ENCODE assay signal across 19 cellular contexts in the genomic region with DNA sequence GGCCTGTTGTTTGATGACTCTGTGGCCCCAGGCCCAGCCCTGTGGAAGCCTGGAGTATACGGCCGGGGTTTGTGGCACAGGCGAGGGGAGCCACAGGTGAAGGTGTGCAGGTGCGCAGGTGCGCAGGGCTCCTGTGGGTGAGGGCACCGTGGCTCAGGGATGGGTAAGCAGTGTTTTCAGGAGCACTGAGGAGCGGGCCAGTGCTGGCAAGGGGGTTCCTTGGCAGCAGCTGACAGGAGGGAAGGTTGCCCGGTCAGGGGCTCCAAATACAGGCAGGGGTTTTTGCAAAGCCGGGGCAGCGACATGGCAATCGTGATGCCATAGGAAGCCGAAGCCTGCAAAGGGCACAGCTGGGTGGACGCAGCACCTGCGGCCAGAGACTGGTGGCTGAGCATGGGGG. TPM values are rescaled to one million over a fixed set of nuclear protein-coding genes. Genes with fewer than 3 reads are reported as not detected.
DNase-seq lines count a peak whose midpoint lies in the region; ATAC-seq, FAIRE-seq and TF ChIP-seq lines count a peak whose summit lies in the region.
"Had no signal": no experiment of that assay in that cellular context is flagged by ENCODE, and none has a peak within 500 bp of the region (broad histone marks: within the 10 kb centered on the region; RNA-seq: fewer than 3 reads in every experiment).

No MANE protein-coding gene starts in this region.

- H3K9ac ChIP-seq in neuronal stem cell (ENCODE audit: low read depth, low read length, poor library complexity), result no peak overlapping the region
- H3K9ac ChIP-seq: GM23248 had no signal

- no peak overlapping the region for H4K91ac ChIP-seq in neuronal stem cell (ENCODE audit: low read depth, low read length, poor library complexity)

- DNase-seq in CD8-positive, alpha-beta memory T cell, result no peak
- DNase-seq in GM13976 (ENCODE audit: low spot score), result peak; percentile 3
- no peak for DNase-seq in neuronal stem cell (ENCODE audit: low spot score)
- DNase-seq in stimulated activated naive B cell treated with anti-CD40 and anti-IgM and Interleukin-4, amounts not matched to agents 10 μg/mL and 1 μg/mL and 100 μg/mL, for 72 hours, result no peak
- DNase-seq in frontal cortex (ENCODE audit: low spot score in 2 of 2), result no peak
- no peak for DNase-seq in NK-92 treated with Interleukin-12 subunit alpha and Interleukin-12 subunit beta, amount 100 ng/mL, for 24 hours (lab: John Stamatoyannopoulos, UW)
- DNase-seq in DMS153 (lab: John Stamatoyannopoulos, UW), result no peak
- DNase-seq: BE2C; CD4-positive, alpha-beta memory T cell; COR-L47; DND-41; GF-D8; GM23248 had no signal

- no peaks in the 10 kb centered on the region for H3K27me3 Mint-ChIP-seq in CD8-positive, alpha-beta memory T cell
- H3K27me3 Mint-ChIP-seq in stimulated activated naive B cell treated with anti-CD40 and anti-IgM and Interleukin-4, amounts not matched to agents 10 μg/mL and 1 μg/mL and 100 μg/mL, for 72 hours, result no peaks in the 10 kb centered on the region
- H3K27me3 Mint-ChIP-seq: CD4-positive, alpha-beta memory T cell had no signal

- H4K8ac ChIP-seq in neuronal stem cell (ENCODE audit: low read depth, low read length), result no peak overlapping the region

- no peak overlapping the region for H3K4me3 Mint-ChIP-seq in CD8-positive, alpha-beta memory T cell
- no peak overlapping the region for H3K4me3 Mint-ChIP-seq in stimulated activated naive B cell treated with anti-CD40 and anti-IgM and Interleukin-4, amounts not matched to agents 10 μg/mL and 1 μg/mL and 100 μg/mL, for 72 hours

- H2BK120ac ChIP-seq in neuronal stem cell (ENCODE audit: low read depth, low read length), result no peak overlapping the region

- H3K4me2 ChIP-seq in neuronal stem cell (ENCODE audit: insufficient read depth, low read length, poor library complexity, severe bottlenecking), result no peak overlapping the region
- H3K4me2 ChIP-seq: A549 had no signal

- H3K36me3 ChIP-seq in CD8-positive, alpha-beta memory T cell (ENCODE audit: insufficient read depth, low read length), result peaks cover 4% of the 10 kb centered on the region
- peaks cover 0 to 9% of the 10 kb centered on the region in 2 donors for H3K36me3 ChIP-seq in neuronal stem cell (replicated peaks in 1 of 2; ENCODE audit: control insufficient read depth in 2 of 2, insufficient read depth in 2 of 2, low read length in 2 of 2)
- H3K36me3 ChIP-seq: BE2C had no signal

- no peaks in the 10 kb centered on the region for H3K9me3 Mint-ChIP-seq in CD8-positive, alpha-beta memory T cell
- H3K9me3 Mint-ChIP-seq in stimulated activated naive B cell treated with anti-CD40 and anti-IgM and Interleukin-4, amounts not matched to agents 10 μg/mL and 1 μg/mL and 100 μg/mL, for 72 hours, result no peaks in the 10 kb centered on the region
- H3K9me3 Mint-ChIP-seq: CD4-positive, alpha-beta memory T cell had no signal

- no peak overlapping the region for H2BK15ac ChIP-seq in neuronal stem cell (ENCODE audit: low read length)

- no peak overlapping the region for H2AFZ ChIP-seq in neuronal stem cell (ENCODE audit: low read length)
- H2AFZ ChIP-seq: GM23248 had no signal

- no peak for TF ChIP-seq CTCF in GM13976 (IDR thresholded peaks at IDR 0.05; ENCODE audit: borderline replicate concordance, control extremely low read depth, extremely low read depth, insufficient read depth, missing control alignments)

- no CpG with 5 or more reads among the region's 14 CpGs for WGBS in neuronal stem cell (ENCODE audit: extremely low coverage in 2 of 2, insufficient read length in 2 of 2, insufficient replicate concordance in 1 of 2), 2 donors

- no peak overlapping the region for H2AK5ac ChIP-seq in neuronal stem cell (ENCODE audit: low read depth, low read length)

- peak overlapping the region; percentile 57 for H3K23ac ChIP-seq in neuronal stem cell (ENCODE audit: low read depth, low read length, poor library complexity)

- no peak for FAIRE-seq in frontal cortex (lab: Jason Lieb, UNC)
- FAIRE-seq: A549, D721Med, H54 had no signal

- H3K27ac ChIP-seq in CD8-positive, alpha-beta memory T cell (ENCODE audit: low read depth, low read length), result peak overlapping the region; percentile 16
- H3K27ac ChIP-seq in neuronal stem cell (replicated peaks; ENCODE audit: low read length), result no peak overlapping the region
- H3K27ac ChIP-seq: A549, C4-2B, GM23248, HL-60 had no signal

- CTCF ChIA-PET in CD8-positive, alpha-beta memory T cell (lab: Charles Lee), result no interaction called here

- peaks cover 34% of the 10 kb centered on the region for H3K4me1 ChIP-seq in CD8-positive, alpha-beta memory T cell (ENCODE audit: insufficient read depth, low read length)
- H3K4me1 ChIP-seq in neuronal stem cell (ENCODE audit: control insufficient read depth in 2 of 2, insufficient read depth in 1 of 2, low read depth in 1 of 2, low read length in 2 of 2), result peaks cover 11 to 12% of the 10 kb centered on the region in 2 donors

- no peak overlapping the region for H3K18ac ChIP-seq in neuronal stem cell (ENCODE audit: low read length)

- peak overlapping the region; percentile 63 for H3K14ac ChIP-seq in neuronal stem cell (ENCODE audit: low read length)

- peaks cover 5 to 30% (median 7%) of the 10 kb centered on the region in 3 donors for H3K36me3 Mint-ChIP-seq in CD8-positive, alpha-beta memory T cell
- peaks cover 24 to 50% of the 10 kb centered on the region in 2 donors for H3K36me3 Mint-ChIP-seq in stimulated activated naive B cell treated with anti-CD40 and anti-IgM and Interleukin-4, amounts not matched to agents 10 μg/mL and 1 μg/mL and 100 μg/mL, for 72 hours

- H3K9me3 ChIP-seq in CD8-positive, alpha-beta memory T cell (ENCODE audit: low read length), result no peaks in the 10 kb centered on the region
- H3K9me3 ChIP-seq in neuronal stem cell (replicated peaks in 1 of 2; ENCODE audit: control insufficient read depth in 2 of 2, insufficient read depth in 1 of 2, low read depth in 1 of 2, low read length in 2 of 2), result no peaks in the 10 kb centered on the region
- H3K9me3 ChIP-seq: A549, BE2C had no signal

- peak overlapping the region in 1 of 8 donors; percentile 76 for H3K27ac Mint-ChIP-seq in CD8-positive, alpha-beta memory T cell
- peak overlapping the region; percentile 14 for H3K27ac Mint-ChIP-seq in stimulated activated naive B cell treated with anti-CD40 and anti-IgM and Interleukin-4, amounts not matched to agents 10 μg/mL and 1 μg/mL and 100 μg/mL, for 72 hours

- H3K4me1 Mint-ChIP-seq in CD8-positive, alpha-beta memory T cell, result peaks cover 37 to 80% (median 60%) of the 10 kb centered on the region in 3 donors
- H3K4me1 Mint-ChIP-seq in stimulated activated naive B cell treated with anti-CD40 and anti-IgM and Interleukin-4, amounts not matched to agents 10 μg/mL and 1 μg/mL and 100 μg/mL, for 72 hours, result peaks cover 35 to 73% of the 10 kb centered on the region in 2 donors

- POLR2A ChIA-PET in CD8-positive, alpha-beta memory T cell (lab: Charles Lee), result no interaction called here

- H3K4ac ChIP-seq in neuronal stem cell (ENCODE audit: low read length), result no peak overlapping the region

- no peak overlapping the region for H3K4me3 ChIP-seq in CD8-positive, alpha-beta memory T cell (ENCODE audit: low read length)
- H3K4me3 ChIP-seq in neuronal stem cell (ENCODE audit: low read length in 2 of 2), result no peak overlapping the region
- H3K4me3 ChIP-seq: A549, GM23248 had no signal

- no peak overlapping the region for H2BK5ac ChIP-seq in neuronal stem cell (ENCODE audit: low read length)

- no peak for ATAC-seq in stimulated activated naive B cell treated with anti-CD40 and anti-IgM and Interleukin-4, amounts not matched to agents 10 μg/mL and 1 μg/mL and 100 μg/mL, for 72 hours (replicated peaks)
- ATAC-seq: A549, HCT116 had no signal

- H3K79me1 ChIP-seq in neuronal stem cell (ENCODE audit: low read depth, low read length), result no peaks in the 10 kb centered on the region

- no peak overlapping the region for H2BK12ac ChIP-seq in neuronal stem cell (ENCODE audit: low read length)

- in situ Hi-C loops in GM13976 (cut with MboI; ENCODE audit: low sequenced_read_pairs, unreplicated experiment), result no loop called here

- H3K27me3 ChIP-seq in CD8-positive, alpha-beta memory T cell (ENCODE audit: insufficient read depth, low read length, poor library complexity, severe bottlenecking), result no peaks in the 10 kb centered on the region
- no peaks in the 10 kb centered on the region for H3K27me3 ChIP-seq in neuronal stem cell (ENCODE audit: control insufficient read depth in 3 of 3, insufficient read depth in 3 of 3, low read depth in 1 of 3, low read length in 3 of 3)
- H3K27me3 ChIP-seq: BE2C had no signal

RNA-seq across cellular contexts. Expression of a gene that starts 20.7 kb away (rescaled TPM):
- 10 to 100 TPM; 66.5 to 69.3 TPM for total RNA-seq in CD8-positive, alpha-beta memory T cell
- 15.9 TPM for polyA plus RNA-seq in CD8-positive, alpha-beta memory T cell
- 7.7 TPM for polyA plus RNA-seq in neuronal stem cell (2013, experiment 1 of 2)
- polyA plus RNA-seq in neuronal stem cell (2013, experiment 2 of 2), result 7.4 TPM
- total RNA-seq in frontal cortex, result 26.1 TPM
